Comparison of ENCODE assay signal across 7 cellular contexts in the genomic region with DNA sequence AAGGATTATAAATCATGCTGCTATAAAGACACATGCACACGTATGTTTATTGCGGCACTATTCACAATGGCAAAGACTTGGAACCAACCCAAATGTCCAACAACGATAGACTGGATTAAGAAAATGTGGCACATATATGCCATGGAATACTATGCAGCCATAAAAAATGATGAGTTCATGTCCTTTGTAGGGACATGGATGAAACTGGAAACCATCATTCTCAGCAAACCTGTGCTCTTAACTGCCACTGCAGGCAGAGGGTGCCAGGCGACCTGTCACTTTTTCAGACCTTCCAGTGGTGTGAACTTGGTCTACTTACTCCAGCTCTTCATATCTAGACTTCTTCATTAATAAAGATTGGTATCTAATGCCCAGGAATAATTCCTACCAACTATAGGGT. TPM values are rescaled to one million over a fixed set of nuclear protein-coding genes. Genes with fewer than 3 reads are reported as not detected.
A peak's percentile ranks its signal among the peaks of the same experiment; 100 is the strongest.
DNase-seq lines count a peak whose midpoint lies in the region; ATAC-seq and TF ChIP-seq lines count a peak whose summit lies in the region.
"Not testable (repeated sequence)": the region's sequence is repeated elsewhere in the genome, so short reads cannot be mapped to it uniquely, and the experiment has no call there.

No MANE protein-coding gene starts in this region.

- H3K27ac ChIP-seq in HCT116 (ENCODE audit: low read depth, low read length) (peak overlapping the region; percentile 98), breast epithelium (peak overlapping the region; percentile 85 to 98), fibroblast of lung (ENCODE audit: insufficient read depth, low read length) (peak overlapping the region; percentile 93), mesodermal cell (ENCODE audit: low read depth, low read length, severe bottlenecking) (peak overlapping the region; percentile 93), gastrocnemius medialis (peak overlapping the region; percentile 50 to 69 (median 55)), thyroid gland (peak overlapping the region; percentile 39 to 76 (median 44))

- H4K20me1 ChIP-seq in HCT116 (ENCODE audit: insufficient read depth); fibroblast of lung (ENCODE audit: control insufficient read depth, extremely low read depth, insufficient read depth, low read length): not testable (repeated sequence)

- H3K79me2 ChIP-seq in HCT116 (ENCODE audit: insufficient read depth, low read length) (peaks cover 87% of the 10 kb centered on the region), fibroblast of lung (ENCODE audit: control insufficient read depth, insufficient read depth, low read length) (peaks cover 69% of the 10 kb centered on the region)

- RAD21 ChIA-PET in HCT116 (lab: Charles Lee; ENCODE audit: low non-redundant PET in 1 of 2, low total read pairs in 2 of 2, uncharacterized antibody in 2 of 2, unreplicated experiment in 2 of 2), result not testable (repeated sequence)

- not testable (repeated sequence) for TF ChIP-seq POLR2A in HCT116 (IDR thresholded peaks at IDR 0.05; ENCODE audit: borderline replicate concordance, extremely low read depth, insufficient read depth, insufficient read length); breast epithelium (IDR thresholded peaks at IDR 0.05); gastrocnemius medialis (IDR thresholded peaks at IDR 0.05); thyroid gland (IDR thresholded peaks at IDR 0.05)

- H3K36me3 ChIP-seq in HCT116 (ENCODE audit: control insufficient read depth in 1 of 2, insufficient read depth in 2 of 2, low read length in 2 of 2), result peaks cover 0 to 12% of the 10 kb centered on the region in 2 experiments; a peak in 1 of 4 replicates
- H3K36me3 ChIP-seq in breast epithelium; fibroblast of lung (ENCODE audit: control insufficient read depth, insufficient read depth, low read length); mesodermal cell (ENCODE audit: control insufficient read depth, insufficient read depth, low read length); gastrocnemius medialis; thyroid gland: not testable (repeated sequence)

- not testable (repeated sequence) for TF ChIP-seq RAD21 in HCT116 (IDR thresholded peaks at IDR 0.05; ENCODE audit: low read depth)

- 78% methylated on average over 1 of the region's 4 CpGs; no CpG with 5 or more reads in 1 of the 2 experiments for whole genome bisulfite sequencing in mesodermal cell (ENCODE audit: insufficient coverage in 2 of 2), 2 experiments
- 90 to 92% methylated on average over 4 of the region's 4 CpGs for WGBS in thyroid gland, 2 donors

- H3K9me3 ChIP-seq in HCT116 (ENCODE audit: control insufficient read depth in 1 of 2, insufficient read depth in 1 of 2, low read depth in 1 of 2, low read length in 2 of 2); breast epithelium; fibroblast of lung (ENCODE audit: control insufficient read depth, insufficient read depth, low read depth, low read length); mesodermal cell (ENCODE audit: control insufficient read depth, low read length); gastrocnemius medialis; thyroid gland: not testable (repeated sequence)

- intact Hi-C loops in HCT116 (cut with micrococcal nuclease); breast epithelium (cut with DNase I; ENCODE audit: low total_unique reads); gastrocnemius medialis (cut with DNase I; ENCODE audit: low total_unique reads); thyroid gland (cut with DNase I): not testable (repeated sequence)

- not testable (repeated sequence) for BruUV-seq in HCT116 (replicated peaks; lab: Mats Ljungman, UMichigan)

- DNase-seq in HCT116 (ENCODE audit: low read depth, low spot score); breast epithelium (ENCODE audit: low spot score in 2 of 2); fibroblast of lung (ENCODE audit: low read depth in 2 of 2); gastrocnemius medialis; thyroid gland: not testable (repeated sequence)

- peak overlapping the region; percentile 81 for H3K9ac ChIP-seq in HCT116 (ENCODE audit: low read length)
- not testable (repeated sequence) for H3K9ac ChIP-seq in fibroblast of lung (ENCODE audit: insufficient read depth, low read length)

- H3K27me3 ChIP-seq in HCT116 (ENCODE audit: insufficient read depth, low read length); breast epithelium; fibroblast of lung (ENCODE audit: control insufficient read depth, insufficient read depth, low read length); gastrocnemius medialis; thyroid gland: not testable (repeated sequence)

- peak overlapping the region in 1 of 2 experiments; percentile 29; a peak in 1 of 4 replicates for H3K4me3 ChIP-seq in HCT116 (replicated peaks in 1 of 2; ENCODE audit: low read depth in 1 of 2, low read length in 2 of 2)
- H3K4me3 ChIP-seq in breast epithelium; fibroblast of lung (replicated peaks in 1 of 4; ENCODE audit: control extremely low read depth in 1 of 4, insufficient read depth in 1 of 4, low read depth in 3 of 4, low read length in 4 of 4); mesodermal cell (ENCODE audit: extremely low read depth, insufficient read depth, low read length, poor library complexity, severe bottlenecking); gastrocnemius medialis; thyroid gland (replicated peaks in 1 of 3): not testable (repeated sequence)

- POLR2A ChIA-PET in HCT116 (lab: Charles Lee), result interaction anchor here (1.3 to 2.2 kb wide), 6 partner anchors 8 to 30 kb away, joined by 3 to 13 read pairs (median 6); a partner anchor contains a TSS

- in situ Hi-C loops in gastrocnemius medialis (cut with MboI; ENCODE audit: low sequenced_read_pairs in 4 of 4), result not testable (repeated sequence)

- TF ChIP-seq CTCF in HCT116 (IDR thresholded peaks at IDR 0.05 in 2 of 3, conservative IDR thresholded peaks at IDR 0.05 in 1 of 3; ENCODE audit: borderline replicate concordance in 1 of 3, insufficient read depth in 1 of 3, low read depth in 2 of 3, low read length in 2 of 3); breast epithelium (IDR thresholded peaks at IDR 0.05); fibroblast of lung (conservative IDR thresholded peaks at IDR 0.05 in 1 of 2, IDR thresholded peaks at IDR 0.05 in 1 of 2; ENCODE audit: low read depth in 1 of 2, low read length in 2 of 2); gastrocnemius medialis (IDR thresholded peaks at IDR 0.05 in 4 of 5, conservative IDR thresholded peaks at IDR 0.05 in 1 of 5); thyroid gland (IDR thresholded peaks at IDR 0.05): not testable (repeated sequence)

- CTCF ChIA-PET in HCT116 (lab: Charles Lee), result interaction anchor here (2.6 to 4.3 kb wide), 2 partner anchors 15 to 92 kb away, joined by 11 to 27 read pairs; a partner anchor contains a TSS

- H2AFZ ChIP-seq in HCT116 (ENCODE audit: low read depth, low read length, poor library complexity, severe bottlenecking); fibroblast of lung (ENCODE audit: low read length): not testable (repeated sequence)

- not testable (repeated sequence) for H3K9me2 ChIP-seq in HCT116 (ENCODE audit: insufficient read depth)

- ATAC-seq in HCT116, SK-N-SH treated with all-trans-retinoic acid at 6 μM for 48 hours, gastrocnemius medialis: not testable (repeated sequence)

- peak overlapping the region; percentile 72 for H3K4me2 ChIP-seq in HCT116 (ENCODE audit: low read length)
- H3K4me2 ChIP-seq in fibroblast of lung (ENCODE audit: extremely low read depth, insufficient read depth, low read length), result peak overlapping the region; percentile 39

- peaks cover 87 to 96% of the 10 kb centered on the region in 2 experiments for H3K4me1 ChIP-seq in HCT116 (ENCODE audit: control insufficient read depth in 1 of 2, insufficient read depth in 2 of 2, low read length in 2 of 2)
- peaks cover 11 to 55% of the 10 kb centered on the region in 2 donors for H3K4me1 ChIP-seq in breast epithelium
- H3K4me1 ChIP-seq in fibroblast of lung (ENCODE audit: control insufficient read depth, extremely low read depth, insufficient read depth, low read length), result peaks cover 71% of the 10 kb centered on the region
- peaks cover 60% of the 10 kb centered on the region for H3K4me1 ChIP-seq in mesodermal cell (ENCODE audit: control insufficient read depth, insufficient read depth, low read length, poor library complexity, severe bottlenecking)
- H3K4me1 ChIP-seq in gastrocnemius medialis, result peaks cover 14 to 28% of the 10 kb centered on the region in 2 donors
- peaks cover 35 to 64% of the 10 kb centered on the region in 2 donors for H3K4me1 ChIP-seq in thyroid gland

RNA-seq across cellular contexts. Expression of a gene that starts 14.5 kb away (rescaled TPM):
- 250 TPM for total RNA-seq in HCT116 (2021; ENCODE audit: unreplicated experiment)
- 119 and 134 TPM in 2 replicates for polyA plus RNA-seq in HCT116 (2012)
- 100 to 1,000 TPM; 118 to 131 (median 130) TPM for total RNA-seq in breast epithelium
- total RNA-seq in fibroblast of lung, result 161 and 298 TPM in 2 replicates
- 215 and 314 TPM in 2 replicates for polyA plus RNA-seq in fibroblast of lung
- polyA plus RNA-seq in fibroblast of lung (2012), result 184 and 340 TPM in 2 replicates
- polyA minus RNA-seq in fibroblast of lung (ENCODE audit: low replicate concordance), result 121 and 188 TPM in 2 replicates
- 49.1 TPM for polyA plus RNA-seq in mesodermal cell (2013, experiment 1 of 2)
- polyA plus RNA-seq in mesodermal cell (2013, experiment 2 of 2), result 44.0 TPM
- 10 to 100 TPM in 1 of 4 donors, 1 to 10 TPM in 3; 4.1 to 10.3 (median 6.3) TPM for total RNA-seq in gastrocnemius medialis
- total RNA-seq in thyroid gland, result 100 to 1,000 TPM in 2 of 4 donors, 10 to 100 TPM in 2; 72.3 to 210 (median 118) TPM

RNA-seq across cellular contexts. Expression of a gene that starts 28.8 kb away (rescaled TPM):
- total RNA-seq in HCT116 (2021; ENCODE audit: unreplicated experiment) (63.7 TPM), breast epithelium (1 to 10 TPM in 1 of 3 donors, under 1 TPM in 2; 0.33 to 2.1 (median 0.73) TPM), fibroblast of lung (2.1 and 19.0 TPM in 2 replicates), gastrocnemius medialis (under 1 TPM; 0.32 to 0.62 (median 0.37) TPM), thyroid gland (1 to 10 TPM in 2 of 4 donors, under 1 TPM in 1, not detected in 1; 0.11 to 2.1 (median 1.0) TPM)
- 24.8 and 38.0 TPM in 2 replicates for polyA plus RNA-seq in HCT116 (2012)
- 16.1 and 51.6 TPM in 2 replicates for polyA plus RNA-seq in fibroblast of lung
- 10.1 and 35.8 TPM in 2 replicates for polyA plus RNA-seq in fibroblast of lung (2012)
- 2.0 and 2.1 TPM in 2 replicates for polyA minus RNA-seq in fibroblast of lung (ENCODE audit: low replicate concordance)
- polyA plus RNA-seq in mesodermal cell (2013, experiment 1 of 2), result 28.3 TPM
- polyA plus RNA-seq in mesodermal cell (2013, experiment 2 of 2), result 35.5 TPM

Comparison
In these comparisons a context has a peak if more than half of its experiments do, and no peak if none do; other contexts are left out.
1. H3K27ac ChIP-seq: peak in every context shown above with its lines; median percentile 98 in HCT116; 93 in fibroblast of lung; 93 in mesodermal cell; 92 in breast epithelium; 55 in gastrocnemius medialis; 44 in thyroid gland.
2. RNA of a gene that starts 14.5 kb away (total RNA-seq): 161 to 298 TPM in fibroblast of lung, 250 TPM in HCT116 (single experiment), 72.3 to 210 TPM in thyroid gland and 118 to 131 TPM in breast epithelium; 4.1 to 10.3 TPM in gastrocnemius medialis; every median in the first group is over 4 times any median in the second.